Comparison of ENCODE assay signal across 14 cellular contexts in the genomic region with DNA sequence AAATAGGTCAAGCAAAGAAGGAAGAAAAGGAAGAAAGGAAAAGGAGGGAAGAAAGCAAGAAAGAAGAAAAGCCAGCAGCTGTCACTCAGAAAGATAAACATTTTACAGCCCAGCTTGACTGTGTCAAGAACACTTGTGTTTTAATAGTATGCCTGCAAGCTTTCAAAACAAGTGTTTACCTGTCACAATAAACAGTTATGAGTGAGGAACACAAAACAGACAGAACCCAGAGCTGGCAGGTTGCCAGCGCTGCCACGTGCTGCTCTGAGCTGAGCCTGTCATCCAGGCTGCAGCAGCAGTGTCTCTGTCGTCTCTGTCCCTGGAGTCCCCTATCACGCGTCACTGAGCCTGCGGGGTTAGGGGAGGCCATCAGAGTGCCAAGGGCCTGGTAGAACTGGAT.
DNase-seq lines count a peak whose midpoint lies in the region; ATAC-seq lines count a peak whose summit lies in the region.
"Had no signal": no experiment of that assay in that cellular context is flagged by ENCODE, and none has a peak within 500 bp of the region (broad histone marks: within the 10 kb centered on the region; RNA-seq: fewer than 3 reads in every experiment).

No MANE protein-coding gene starts in this region.

- no peaks in the 10 kb centered on the region for H3K9me3 ChIP-seq in adipocyte (ENCODE audit: control insufficient read depth, low read length)
- H3K9me3 ChIP-seq: SJSA1, tibial nerve had no signal

- ATAC-seq in GM18867 (IDR thresholded peaks at IDR 0.05; ENCODE audit: unreplicated experiment): no peak
- ATAC-seq in activated T-cell treated with anti-CD3 and anti-CD28 coated beads, Interleukin-2, amount 50 U/mL, for 72 hours (replicated peaks in 1 of 2): no peak
- ATAC-seq in activated T-helper 17 cell treated with anti-CD3 and anti-CD28 coated beads, Interleukin-2, amount 50 U/mL, for 72 hours (replicated peaks): no peak
- ATAC-seq: natural killer cell treated with Interleukin-12 subunit alpha and Interleukin-12 subunit beta and Interleukin-15 and Interleukin-18, amount 100 ng/mL, for 72 hours had no signal

- peaks cover 3 to 8% of the 10 kb centered on the region in 2 donors for H3K36me3 Mint-ChIP-seq in activated T-cell treated with anti-CD3 and anti-CD28 coated beads, Interleukin-2, amount 50 U/mL, for 72 hours (ENCODE audit: insufficient read depth in 2 of 2)
- H3K36me3 Mint-ChIP-seq in activated T-helper 17 cell treated with anti-CD3 and anti-CD28 coated beads, Interleukin-2, amount 50 U/mL, for 72 hours (ENCODE audit: low read depth): no peaks in the 10 kb centered on the region
- H3K36me3 Mint-ChIP-seq: IgD-negative memory B cell had no signal

- H3K4me1 ChIP-seq in adipocyte (ENCODE audit: control insufficient read depth, insufficient read depth, low read length): peaks cover 4% of the 10 kb centered on the region
- H3K4me1 ChIP-seq: SJSA1 had no signal

- DNase-seq in Daoy (ENCODE audit: low read depth) (peak; percentile 4), NCI-H2107 treated with DMSO at 0.1 percent for 48 hours (lab: John Stamatoyannopoulos, UW; ENCODE audit: unreplicated experiment) (peak; percentile 71), adipocyte (ENCODE audit: low read depth) (peak; percentile 4), midbrain (lab: John Stamatoyannopoulos, UW) (peak; percentile 13)
- DNase-seq in activated T-cell treated with anti-CD3 and anti-CD28 coated beads, Interleukin-2, amount 50 U/mL, for 72 hours: no peak
- DNase-seq in activated CD4-positive, alpha-beta T cell treated with anti-CD3 and anti-CD28 coated beads for 1 hour: no peak
- DNase-seq: HFFc6, small intestine had no signal

- H3K27me3 ChIP-seq in adipocyte (replicated peaks; ENCODE audit: control insufficient read depth, insufficient read depth, low read length): no peaks in the 10 kb centered on the region
- H3K27me3 ChIP-seq: SJSA1, tibial nerve had no signal

- H3K27me3 Mint-ChIP-seq in activated T-cell treated with anti-CD3 and anti-CD28 coated beads, Interleukin-2, amount 50 U/mL, for 72 hours (ENCODE audit: low read depth): no peaks in the 10 kb centered on the region
- no peaks in the 10 kb centered on the region for H3K27me3 Mint-ChIP-seq in activated T-helper 17 cell treated with anti-CD3 and anti-CD28 coated beads, Interleukin-2, amount 50 U/mL, for 72 hours
- H3K27me3 Mint-ChIP-seq: IgD-negative memory B cell; natural killer cell treated with Interleukin-12 subunit alpha and Interleukin-12 subunit beta and Interleukin-15 and Interleukin-18, amount 100 ng/mL, for 72 hours had no signal

- no peaks in the 10 kb centered on the region for H3K4me1 Mint-ChIP-seq in activated T-cell treated with anti-CD3 and anti-CD28 coated beads, Interleukin-2, amount 50 U/mL, for 72 hours (ENCODE audit: low read depth)
- H3K4me1 Mint-ChIP-seq in activated T-helper 17 cell treated with anti-CD3 and anti-CD28 coated beads, Interleukin-2, amount 50 U/mL, for 72 hours: no peaks in the 10 kb centered on the region
- H3K4me1 Mint-ChIP-seq: IgD-negative memory B cell had no signal

- H3K27ac Mint-ChIP-seq in activated T-cell treated with anti-CD3 and anti-CD28 coated beads, Interleukin-2, amount 50 U/mL, for 72 hours: no peak overlapping the region
- H3K27ac Mint-ChIP-seq in activated T-helper 17 cell treated with anti-CD3 and anti-CD28 coated beads, Interleukin-2, amount 50 U/mL, for 72 hours: no peak overlapping the region
- H3K27ac Mint-ChIP-seq: HFFc6; IgD-negative memory B cell; natural killer cell treated with Interleukin-12 subunit alpha and Interleukin-12 subunit beta and Interleukin-15 and Interleukin-18, amount 100 ng/mL, for 72 hours had no signal

- no peak overlapping the region for H3K9ac ChIP-seq in adipocyte (ENCODE audit: low read length)

- no peak overlapping the region for H3K4me3 ChIP-seq in adipocyte (ENCODE audit: low read length)
- H3K4me3 ChIP-seq: SJSA1, tibial nerve had no signal

- no peaks in the 10 kb centered on the region for H3K36me3 ChIP-seq in adipocyte (ENCODE audit: control insufficient read depth, insufficient read depth, low read length, severe bottlenecking)
- H3K36me3 ChIP-seq: SJSA1, tibial nerve had no signal

- H3K9me3 Mint-ChIP-seq in activated T-cell treated with anti-CD3 and anti-CD28 coated beads, Interleukin-2, amount 50 U/mL, for 72 hours: peaks cover 6 to 9% of the 10 kb centered on the region in 2 donors
- peaks cover 10% of the 10 kb centered on the region for H3K9me3 Mint-ChIP-seq in activated T-helper 17 cell treated with anti-CD3 and anti-CD28 coated beads, Interleukin-2, amount 50 U/mL, for 72 hours

- no peak overlapping the region for H3K4me3 Mint-ChIP-seq in activated T-cell treated with anti-CD3 and anti-CD28 coated beads, Interleukin-2, amount 50 U/mL, for 72 hours
- no peak overlapping the region for H3K4me3 Mint-ChIP-seq in activated T-helper 17 cell treated with anti-CD3 and anti-CD28 coated beads, Interleukin-2, amount 50 U/mL, for 72 hours
- H3K4me3 Mint-ChIP-seq: HFFc6; IgD-negative memory B cell; natural killer cell treated with Interleukin-12 subunit alpha and Interleukin-12 subunit beta and Interleukin-15 and Interleukin-18, amount 100 ng/mL, for 72 hours had no signal

Comparison
In these comparisons a context has a peak if more than half of its experiments do, and no peak if none do; other contexts are left out.
1. DNase-seq: peak in Daoy (single experiment), NCI-H2107 treated with DMSO at 0.1 percent for 48 hours (single experiment), adipocyte (single experiment) and midbrain (single experiment); none in activated T-cell treated with anti-CD3 and anti-CD28 coated beads, Interleukin-2, amount 50 U/mL, for 72 hours (0 of 2) and activated CD4-positive, alpha-beta T cell treated with anti-CD3 and anti-CD28 coated beads for 1 hour (single experiment).